Comparison of ENCODE assay signal across 25 cellular contexts in the genomic region with DNA sequence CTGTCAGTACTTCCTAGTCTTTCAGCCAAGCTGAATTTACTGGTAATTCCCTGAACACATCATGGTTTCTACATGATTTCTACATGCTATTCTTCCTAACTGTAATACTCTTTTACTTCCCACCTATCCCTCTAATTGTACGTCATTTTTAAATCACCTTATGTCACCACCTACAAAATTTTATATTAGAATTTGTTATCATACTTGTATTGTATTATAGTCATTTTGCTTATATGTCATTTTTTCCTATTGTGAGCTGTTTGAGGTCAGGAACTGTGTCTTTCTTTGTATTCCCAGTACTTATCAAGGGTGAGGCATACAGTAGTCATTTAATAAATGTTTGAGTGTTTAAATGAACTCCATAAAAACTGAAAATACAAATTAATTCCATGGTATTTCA.
"Had no signal": no experiment of that assay in that cellular context is flagged by ENCODE, and none has a peak within 500 bp of the region (broad histone marks: within the 10 kb centered on the region; RNA-seq: fewer than 3 reads in every experiment).

No MANE protein-coding gene starts in this region.

- H3K9me3 Mint-ChIP-seq: activated B cell treated with CpG ODN at 0.5 μM for 24 hours; effector memory CD8-positive, alpha-beta T cell; immature natural killer cell had no signal

- DNase-seq: activated B cell treated with CpG ODN at 0.5 μM for 24 hours; activated CD4-positive, alpha-beta T cell treated with anti-CD3 and anti-CD28 coated beads for 48 hours; activated CD8-positive, alpha-beta memory T cell treated with anti-CD3 and anti-CD28 coated beads, Interleukin-2, amount 10 ng/mL, durations not matched to agents 7 days and 5 days; activated CD8-positive, alpha-beta T cell treated with anti-CD3 and anti-CD28 coated beads for 36 hours; activated effector memory CD4-positive, alpha-beta T cell treated with anti-CD3 and anti-CD28 coated beads, Interleukin-2, amount 50 U/mL, for 16 hours; activated naive CD4-positive, alpha-beta T cell treated with anti-CD3 and anti-CD28 coated beads, Interleukin-2, amount 10 ng/mL, durations not matched to agents 7 days and 5 days; central memory CD4-positive, alpha-beta T cell; dorsolateral prefrontal cortex; effector memory CD8-positive, alpha-beta T cell; glutamatergic neuron; immature natural killer cell; left lung; naive thymus-derived CD8-positive, alpha-beta T cell; retina; stimulated activated CD4-positive, alpha-beta T cell treated with anti-CD3 and anti-CD28 coated beads, Interleukin-2, amount 100 ng/mL, for 48 hours; stimulated activated CD8-positive, alpha-beta memory T cell treated with anti-CD3 and anti-CD28 coated beads, Interleukin-4, amount 100 ng/mL, for 48 hours; stimulated activated naive CD4-positive, alpha-beta T cell treated with Interleukin-2 at 50 U/mL for 16 hours; substantia nigra; T-helper 1 cell; T-helper 9 cell; thyroid gland; upper lobe of right lung had no signal

- H3K27me3 Mint-ChIP-seq: activated B cell treated with CpG ODN at 0.5 μM for 24 hours; activated CD8-positive, alpha-beta memory T cell treated with anti-CD3 and anti-CD28 coated beads, Interleukin-2, amount 10 ng/mL, durations not matched to agents 7 days and 5 days; activated CD8-positive, alpha-beta T cell treated with anti-CD3 and anti-CD28 coated beads for 36 hours; activated naive CD4-positive, alpha-beta T cell treated with anti-CD3 and anti-CD28 coated beads, Interleukin-2, amount 10 ng/mL, durations not matched to agents 7 days and 5 days; effector memory CD8-positive, alpha-beta T cell; naive thymus-derived CD8-positive, alpha-beta T cell had no signal

- H3K27me3 ChIP-seq: ascending aorta, dorsolateral prefrontal cortex, hepatocyte, left lung, thyroid gland, upper lobe of right lung had no signal

- ATAC-seq: activated CD8-positive, alpha-beta memory T cell treated with anti-CD3 and anti-CD28 coated beads, Interleukin-2, amount 10 ng/mL, durations not matched to agents 7 days and 5 days; activated CD8-positive, alpha-beta T cell treated with anti-CD3 and anti-CD28 coated beads for 36 hours; effector memory CD8-positive, alpha-beta T cell; esophagus mucosa; left lung; naive thymus-derived CD8-positive, alpha-beta T cell; upper lobe of right lung had no signal

- H3K27ac Mint-ChIP-seq: activated CD8-positive, alpha-beta memory T cell treated with anti-CD3 and anti-CD28 coated beads, Interleukin-2, amount 10 ng/mL, durations not matched to agents 7 days and 5 days; activated naive CD4-positive, alpha-beta T cell treated with anti-CD3 and anti-CD28 coated beads, Interleukin-2, amount 10 ng/mL, durations not matched to agents 7 days and 5 days had no signal

- H3K4me3 Mint-ChIP-seq: activated B cell treated with CpG ODN at 0.5 μM for 24 hours; activated CD8-positive, alpha-beta memory T cell treated with anti-CD3 and anti-CD28 coated beads, Interleukin-2, amount 10 ng/mL, durations not matched to agents 7 days and 5 days; activated CD8-positive, alpha-beta T cell treated with anti-CD3 and anti-CD28 coated beads for 36 hours; activated naive CD4-positive, alpha-beta T cell treated with anti-CD3 and anti-CD28 coated beads, Interleukin-2, amount 10 ng/mL, durations not matched to agents 7 days and 5 days; effector memory CD8-positive, alpha-beta T cell; immature natural killer cell had no signal

- H3K9me3 ChIP-seq: ascending aorta, left lung, thyroid gland, upper lobe of right lung had no signal

- H3K27ac ChIP-seq: ascending aorta, dorsolateral prefrontal cortex, hepatocyte, left lung, thyroid gland, upper lobe of right lung had no signal
